In genomic region chr2:128308284-128308731, GRCh38 we compare ENCODE assay signal across 1 cellular context.
TF ChIP-seq lines count a peak whose summit lies in the region.

No MANE protein-coding gene starts in this region.

TF ChIP-seq in HepG2, 621 proteins besides CTCF, POLR2A, EP300 and RAD21:
- TF ChIP-seq ZNF609 (CRISPR knock-in tag; IDR thresholded peaks at IDR 0.05; ENCODE audit: borderline replicate concordance) = peak; percentile 21; the same call in 1 of the 2 replicates
- TF ChIP-seq MXD4 (CRISPR knock-in tag; IDR thresholded peaks at IDR 0.05) = no peak
- no peak for TF ChIP-seq KLF11 (CRISPR knock-in tag; IDR thresholded peaks at IDR 0.05)
- peak; percentile 73 for TF ChIP-seq AGO2 (optimal IDR thresholded peaks at IDR 0.05; ENCODE audit: low read depth, low read length)
- no peak for TF ChIP-seq ZNF101 (CRISPR knock-in tag; IDR thresholded peaks at IDR 0.05; ENCODE audit: borderline replicate concordance, low read depth)
- no peak for TF ChIP-seq TCF7 (IDR thresholded peaks at IDR 0.05; ENCODE audit: low read depth)
- TF ChIP-seq MTA1 (CRISPR knock-in tag; IDR thresholded peaks at IDR 0.05; ENCODE audit: borderline replicate concordance) = 0 out of 2 replicates have a peak, but pooled peaks have one; percentile 25
- 0 out of 2 replicates have a peak, but pooled peaks have one; percentile 7 for TF ChIP-seq ZNF296 (CRISPR knock-in tag; conservative IDR thresholded peaks at IDR 0.05)
- TF ChIP-seq ZFY (CRISPR knock-in tag; IDR thresholded peaks at IDR 0.05) = 0 out of 2 replicates have a peak, but pooled peaks have one; percentile 8
- TF ChIP-seq ZNF230 (CRISPR knock-in tag; IDR thresholded peaks at IDR 0.05) = no peak
TF ChIP-seq in HepG2: peak in this region for 5.
